In the genomic region with DNA sequence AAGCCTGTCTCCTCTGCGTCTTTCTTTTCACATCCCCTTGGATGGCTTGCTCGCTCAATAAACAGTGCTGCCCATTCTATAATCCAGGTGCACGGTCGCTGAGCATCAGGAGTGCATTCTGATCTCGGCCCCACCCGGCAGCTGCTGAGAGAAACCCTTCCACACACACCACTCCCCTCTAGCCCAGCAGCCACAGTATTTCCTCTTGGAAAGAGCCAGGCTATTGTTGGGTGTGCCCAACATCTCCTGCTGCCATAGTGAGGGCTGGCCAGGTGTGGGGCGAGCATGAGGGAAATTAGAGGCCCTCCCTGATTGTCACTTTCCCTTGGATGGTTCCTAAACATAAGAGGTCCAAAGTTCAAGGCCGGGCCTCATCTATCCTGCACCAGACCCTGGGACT, we compare ENCODE assay signal across 26 cellular contexts. TPM values are rescaled to one million over a fixed set of nuclear protein-coding genes. Genes with fewer than 3 reads are reported as not detected.
"Had no signal": no experiment of that assay in that cellular context is flagged by ENCODE, and none has a peak within 500 bp of the region (broad histone marks: within the 10 kb centered on the region; RNA-seq: fewer than 3 reads in every experiment).

No MANE protein-coding gene starts in this region.

- H3K27me3 ChIP-seq: spleen, testis, upper lobe of right lung had no signal

- H3K4me1 ChIP-seq: testis, upper lobe of right lung had no signal

- DNase-seq: activated CD4-positive, alpha-beta T cell treated with anti-CD3 and anti-CD28 coated beads for 1 hour; activated CD4-positive, alpha-beta T cell treated with anti-CD3 and anti-CD28 coated beads, Interleukin-2, amount 50 U/mL, for 4 hours; activated effector memory CD4-positive, alpha-beta T cell treated with anti-CD3 and anti-CD28 coated beads, Interleukin-2, amount 50 U/mL, for 16 hours; activated naive CD4-positive, alpha-beta T cell treated with anti-CD3 and anti-CD28 coated beads, Interleukin-2, amount 50 U/mL, for 16 hours; activated T-cell treated with anti-CD3 and anti-CD28 coated beads, Interleukin-2, amount 50 U/mL, for 72 hours; aorta; cerebellar nuclear complex; effector CD8-positive, alpha-beta T cell; heart right ventricle; immature natural killer cell; mesenchymal stem cell; sigmoid colon; spleen; stimulated activated CD4-positive, alpha-beta T cell treated with anti-CD3 and anti-CD28 coated beads, Interleukin-4, amount 100 ng/mL, for 4 hours; T-helper 17 cell; testis; upper lobe of right lung; WERI-Rb-1 had no signal

- H3K9me3 ChIP-seq: esophagus muscularis mucosa, heart right ventricle, sigmoid colon, spleen, testis, upper lobe of right lung had no signal

- H3K4me3 Mint-ChIP-seq: activated T-cell treated with anti-CD3 and anti-CD28 coated beads, Interleukin-2, amount 50 U/mL, for 72 hours; dendritic cell treated with granulocyte-macrophage colony-stimulating factor and Interleukin-4, amounts not matched to agents 40 ng/mL and 50 ng/mL, for 4 days; natural killer cell treated with Interleukin-12 subunit alpha and Interleukin-12 subunit beta and Interleukin-15 and Interleukin-18, amount 100 ng/mL, for 72 hours; stimulated activated memory B cell treated with anti-CD40 and anti-IgM and Interleukin-4, amounts not matched to agents 10 μg/mL and 1 μg/mL and 100 μg/mL, for 72 hours; T-helper 17 cell had no signal

- H3K27me3 Mint-ChIP-seq: dendritic cell treated with granulocyte-macrophage colony-stimulating factor and Interleukin-4, amounts not matched to agents 40 ng/mL and 50 ng/mL, for 4 days; natural killer cell treated with Interleukin-12 subunit alpha and Interleukin-12 subunit beta and Interleukin-15 and Interleukin-18, amount 100 ng/mL, for 72 hours had no signal

- H3K36me3 Mint-ChIP-seq: natural killer cell treated with Interleukin-12 subunit alpha and Interleukin-12 subunit beta and Interleukin-15 and Interleukin-18, amount 100 ng/mL, for 72 hours; stimulated activated memory B cell treated with anti-CD40 and anti-IgM and Interleukin-4, amounts not matched to agents 10 μg/mL and 1 μg/mL and 100 μg/mL, for 72 hours had no signal

- H3K27ac Mint-ChIP-seq: activated T-cell treated with anti-CD3 and anti-CD28 coated beads, Interleukin-2, amount 50 U/mL, for 72 hours; dendritic cell treated with granulocyte-macrophage colony-stimulating factor and Interleukin-4, amounts not matched to agents 40 ng/mL and 50 ng/mL, for 4 days; natural killer cell treated with Interleukin-12 subunit alpha and Interleukin-12 subunit beta and Interleukin-15 and Interleukin-18, amount 100 ng/mL, for 72 hours; stimulated activated memory B cell treated with anti-CD40 and anti-IgM and Interleukin-4, amounts not matched to agents 10 μg/mL and 1 μg/mL and 100 μg/mL, for 72 hours; T-helper 17 cell had no signal

- H3K4me3 ChIP-seq: esophagus muscularis mucosa, heart right ventricle, sigmoid colon, spleen, testis, upper lobe of right lung had no signal

- H3K4me1 Mint-ChIP-seq: stimulated activated memory B cell treated with anti-CD40 and anti-IgM and Interleukin-4, amounts not matched to agents 10 μg/mL and 1 μg/mL and 100 μg/mL, for 72 hours had no signal

- H3K9me3 Mint-ChIP-seq: activated T-cell treated with anti-CD3 and anti-CD28 coated beads, Interleukin-2, amount 50 U/mL, for 72 hours; dendritic cell treated with granulocyte-macrophage colony-stimulating factor and Interleukin-4, amounts not matched to agents 40 ng/mL and 50 ng/mL, for 4 days; immature natural killer cell; natural killer cell treated with Interleukin-12 subunit alpha and Interleukin-12 subunit beta and Interleukin-15 and Interleukin-18, amount 100 ng/mL, for 72 hours; stimulated activated memory B cell treated with anti-CD40 and anti-IgM and Interleukin-4, amounts not matched to agents 10 μg/mL and 1 μg/mL and 100 μg/mL, for 72 hours had no signal

- H3K36me3 ChIP-seq: esophagus muscularis mucosa, heart right ventricle, sigmoid colon, spleen, upper lobe of right lung, WERI-Rb-1 had no signal

- H3K27ac ChIP-seq: esophagus muscularis mucosa, heart right ventricle, sigmoid colon, spleen, testis, upper lobe of right lung, WERI-Rb-1 had no signal

- ATAC-seq: activated T-cell treated with anti-CD3 and anti-CD28 coated beads, Interleukin-2, amount 50 U/mL, for 72 hours; natural killer cell treated with Interleukin-12 subunit alpha and Interleukin-12 subunit beta and Interleukin-15 and Interleukin-18, amount 100 ng/mL, for 72 hours; stimulated activated memory B cell treated with anti-CD40 and anti-IgM and Interleukin-4, amounts not matched to agents 10 μg/mL and 1 μg/mL and 100 μg/mL, for 72 hours; T-helper 17 cell; upper lobe of right lung had no signal

RNA-seq across cellular contexts. Expression of gene GPA33, which starts 24.7 kb away (rescaled TPM):
- total RNA-seq: aorta; bronchial epithelial cell; endothelial cell of umbilical vein; natural killer cell treated with Interleukin-12 subunit alpha and Interleukin-12 subunit beta and Interleukin-15 and Interleukin-18, amount 100 ng/mL, for 72 hours had no signal
- polyA plus RNA-seq: endothelial cell of umbilical vein had no signal

RNA-seq across cellular contexts. Expression of gene STYXL2, which starts 28.4 kb away (rescaled TPM):
- total RNA-seq: activated CD8-positive, alpha-beta memory T cell treated with anti-CD3 and anti-CD28 coated beads for 36 hours; bronchial epithelial cell; endothelial cell of umbilical vein; lower leg skin; natural killer cell treated with Interleukin-12 subunit alpha and Interleukin-12 subunit beta and Interleukin-15 and Interleukin-18, amount 100 ng/mL, for 72 hours; spleen; T-helper 17 cell had no signal
- polyA plus RNA-seq: endothelial cell of umbilical vein, immature natural killer cell, spleen had no signal
